1 cellular context compared by ENCODE assay signal in genomic region chr4:80336582-80336981, GRCh38.
TF ChIP-seq lines count a peak whose summit lies in the region.

No MANE protein-coding gene starts in this region.

TF ChIP-seq in HCT116, 20 proteins besides CTCF, POLR2A, EP300 and RAD21 (continued from another document):
- no peak for TF ChIP-seq ZNF274 (IDR thresholded peaks at IDR 0.05; ENCODE audit: low read depth, low read length)
- TF ChIP-seq ZFX (IDR thresholded peaks at IDR 0.05) = no peak
- no peak for TF ChIP-seq REST (IDR thresholded peaks at IDR 0.05; ENCODE audit: low read depth)
- no peak for TF ChIP-seq POLR2AphosphoS5 (IDR thresholded peaks at IDR 0.05; ENCODE audit: low read depth, low read length)
- TF ChIP-seq CBX3 (IDR thresholded peaks at IDR 0.05; ENCODE audit: low read depth) = no peak
- no peak for TF ChIP-seq EZH2phosphoT487 (IDR thresholded peaks at IDR 0.05; ENCODE audit: borderline replicate concordance)
- no peak for TF ChIP-seq YY1 (IDR thresholded peaks at IDR 0.05; ENCODE audit: extremely low read depth, insufficient replicate concordance, low read depth, low read length)
- TF ChIP-seq TCF7L2 (IDR thresholded peaks at IDR 0.05; ENCODE audit: borderline replicate concordance, extremely low read depth, insufficient read depth, insufficient read length) = no peak
- no peak for TF ChIP-seq SRF (IDR thresholded peaks at IDR 0.05; ENCODE audit: low read depth)
- TF ChIP-seq FOSL1 (IDR thresholded peaks at IDR 0.05; ENCODE audit: low read depth) = no peak
- no peak for TF ChIP-seq SIN3A (IDR thresholded peaks at IDR 0.05; ENCODE audit: low read depth)
